ENCODE assay signal across 2 cellular contexts in the genomic region with DNA sequence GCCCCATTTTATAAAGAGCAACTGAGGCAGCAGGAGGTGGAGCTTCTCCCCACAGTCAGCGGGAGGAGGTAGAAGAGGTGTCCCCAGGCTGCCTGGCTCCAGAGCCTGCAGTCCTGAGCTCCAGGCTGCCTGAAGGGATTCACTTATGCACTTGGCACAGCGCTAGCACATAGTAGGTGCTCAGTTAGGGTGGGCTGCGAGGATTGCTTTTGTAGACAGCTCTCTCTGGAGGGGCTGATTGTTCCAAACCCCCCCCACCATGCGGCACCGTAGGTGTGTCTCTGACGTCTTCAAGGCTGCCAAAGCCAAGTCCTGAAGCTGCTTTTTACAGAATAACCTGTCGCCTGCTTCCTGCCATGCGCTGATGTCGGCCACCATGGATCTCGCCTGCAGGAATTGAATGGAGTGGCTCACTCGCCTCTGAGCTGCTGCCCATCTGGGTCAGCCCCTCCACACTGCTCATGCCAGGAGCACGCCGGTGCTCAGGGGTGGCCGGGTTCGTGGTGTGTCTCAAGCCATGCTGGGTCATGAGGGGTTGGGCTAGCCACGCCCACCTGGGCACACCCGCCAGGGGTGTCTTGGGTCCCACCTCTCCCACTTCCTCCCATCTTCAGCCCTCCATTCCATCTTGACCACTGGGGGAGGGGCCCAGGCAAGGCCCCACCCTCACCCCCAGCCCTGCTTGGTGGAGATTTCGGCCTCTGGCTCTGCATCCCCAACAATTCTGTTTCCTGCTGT.
TF ChIP-seq lines count a peak whose summit lies in the region.

No MANE protein-coding gene starts in this region.

TF ChIP-seq in HepG2, 621 proteins besides CTCF, POLR2A, EP300 and RAD21:
- TF ChIP-seq, protein P1, sequence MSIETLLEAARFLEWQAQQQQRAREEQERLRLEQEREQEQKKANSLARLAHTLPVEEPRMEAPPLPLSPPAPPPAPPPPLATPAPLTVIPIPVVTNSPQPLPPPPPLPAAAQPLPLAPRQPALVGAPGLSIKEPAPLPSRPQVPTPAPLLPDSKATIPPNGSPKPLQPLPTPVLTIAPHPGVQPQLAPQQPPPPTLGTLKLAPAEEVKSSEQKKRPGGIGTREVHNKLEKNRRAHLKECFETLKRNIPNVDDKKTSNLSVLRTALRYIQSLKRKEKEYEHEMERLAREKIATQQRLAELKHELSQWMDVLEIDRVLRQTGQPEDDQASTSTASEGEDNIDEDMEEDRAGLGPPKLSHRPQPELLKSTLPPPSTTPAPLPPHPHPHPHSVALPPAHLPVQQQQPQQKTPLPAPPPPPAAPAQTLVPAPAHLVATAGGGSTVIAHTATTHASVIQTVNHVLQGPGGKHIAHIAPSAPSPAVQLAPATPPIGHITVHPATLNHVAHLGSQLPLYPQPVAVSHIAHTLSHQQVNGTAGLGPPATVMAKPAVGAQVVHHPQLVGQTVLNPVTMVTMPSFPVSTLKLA (IDR thresholded peaks at IDR 0.05): no peak
- no peak for TF ChIP-seq GPBP1L1 (CRISPR knock-in tag; IDR thresholded peaks at IDR 0.05)
- no peak for TF ChIP-seq KDM6A (CRISPR knock-in tag; IDR thresholded peaks at IDR 0.05; ENCODE audit: low read depth)
- TF ChIP-seq ZKSCAN5 (CRISPR knock-in tag; IDR thresholded peaks at IDR 0.05): no peak
- no peak for TF ChIP-seq CHCHD3 (CRISPR knock-in tag; IDR thresholded peaks at IDR 0.05)
- TF ChIP-seq KDM4B (CRISPR knock-in tag; IDR thresholded peaks at IDR 0.05): no peak
- no peak for TF ChIP-seq MEF2D (CRISPR knock-in tag; IDR thresholded peaks at IDR 0.05)
- TF ChIP-seq ZFP91 (CRISPR knock-in tag; IDR thresholded peaks at IDR 0.05; ENCODE audit: borderline replicate concordance): 0 out of 2 replicates have a peak, but pooled peaks have one; percentile 34
- TF ChIP-seq ZKSCAN1 (IDR thresholded peaks at IDR 0.05; ENCODE audit: low read length): peak; percentile 82
- TF ChIP-seq, protein P2, sequence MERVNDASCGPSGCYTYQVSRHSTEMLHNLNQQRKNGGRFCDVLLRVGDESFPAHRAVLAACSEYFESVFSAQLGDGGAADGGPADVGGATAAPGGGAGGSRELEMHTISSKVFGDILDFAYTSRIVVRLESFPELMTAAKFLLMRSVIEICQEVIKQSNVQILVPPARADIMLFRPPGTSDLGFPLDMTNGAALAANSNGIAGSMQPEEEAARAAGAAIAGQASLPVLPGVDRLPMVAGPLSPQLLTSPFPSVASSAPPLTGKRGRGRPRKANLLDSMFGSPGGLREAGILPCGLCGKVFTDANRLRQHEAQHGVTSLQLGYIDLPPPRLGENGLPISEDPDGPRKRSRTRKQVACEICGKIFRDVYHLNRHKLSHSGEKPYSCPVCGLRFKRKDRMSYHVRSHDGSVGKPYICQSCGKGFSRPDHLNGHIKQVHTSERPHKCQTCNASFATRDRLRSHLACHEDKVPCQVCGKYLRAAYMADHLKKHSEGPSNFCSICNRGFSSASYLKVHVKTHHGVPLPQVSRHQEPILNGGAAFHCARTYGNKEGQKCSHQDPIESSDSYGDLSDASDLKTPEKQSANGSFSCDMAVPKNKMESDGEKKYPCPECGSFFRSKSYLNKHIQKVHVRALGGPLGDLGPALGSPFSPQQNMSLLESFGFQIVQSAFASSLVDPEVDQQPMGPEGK (CRISPR knock-in tag; IDR thresholded peaks at IDR 0.05): 0 out of 2 replicates have a peak, but pooled peaks have one; percentile 3
- no peak for TF ChIP-seq FOXJ3 (CRISPR knock-in tag; IDR thresholded peaks at IDR 0.05; ENCODE audit: borderline replicate concordance)
- TF ChIP-seq ZNF343 (CRISPR knock-in tag; IDR thresholded peaks at IDR 0.05): 0 out of 2 replicates have a peak, but pooled peaks have one; percentile 4
- TF ChIP-seq ZNF782 (CRISPR knock-in tag; IDR thresholded peaks at IDR 0.05; ENCODE audit: borderline replicate concordance): no peak
- TF ChIP-seq POLR2AphosphoS2 (IDR thresholded peaks at IDR 0.05; ENCODE audit: low read depth, low read length): no peak
- peak; percentile 36; the same call in 1 of the 2 replicates for TF ChIP-seq ZXDC (CRISPR knock-in tag; IDR thresholded peaks at IDR 0.05)
TF ChIP-seq in HepG2: peak in this region for 5.

TF ChIP-seq in SK-N-SH treated with all-trans-retinoic acid at 6 μM for 48 hours, 23 proteins besides CTCF, POLR2A, EP300 and RAD21:
- TF ChIP-seq BACH2 (CRISPR knock-in tag; IDR thresholded peaks at IDR 0.05; ENCODE audit: borderline replicate concordance) (no peak), ESRRG (CRISPR knock-in tag; IDR thresholded peaks at IDR 0.05) (no peak), OSR1 (CRISPR knock-in tag; IDR thresholded peaks at IDR 0.05) (no peak), ZC3H10 (CRISPR knock-in tag; IDR thresholded peaks at IDR 0.05) (no peak)
